In the genomic region with DNA sequence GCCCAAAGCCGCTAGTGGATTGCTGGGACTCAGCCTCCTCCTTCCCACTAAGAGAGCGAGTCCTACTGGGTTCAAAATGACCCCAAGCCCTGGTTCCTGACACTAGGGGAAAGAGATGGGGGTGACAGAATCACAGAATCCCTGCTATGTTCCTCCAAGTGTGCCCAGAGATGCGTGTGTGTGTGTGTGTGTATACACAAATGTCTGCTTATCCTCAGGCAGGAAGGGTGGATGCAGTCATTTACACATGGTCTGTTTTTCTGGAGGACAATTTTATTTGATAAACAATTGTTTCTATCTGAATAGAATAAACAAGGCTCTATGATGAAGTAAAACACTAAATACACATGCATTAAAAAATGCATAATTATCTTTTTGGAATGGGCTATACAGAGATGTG, we compare ENCODE assay signal across 1 cellular context.
TF ChIP-seq lines count a peak whose summit lies in the region.

No MANE protein-coding gene starts in this region.

TF ChIP-seq in HepG2, 621 proteins besides CTCF, POLR2A, EP300 and RAD21:
- TF ChIP-seq CAMTA2 (CRISPR knock-in tag; IDR thresholded peaks at IDR 0.05; ENCODE audit: borderline replicate concordance) (no peak), ZSCAN22 (CRISPR knock-in tag; IDR thresholded peaks at IDR 0.05) (no peak), NFIC (IDR thresholded peaks at IDR 0.05; ENCODE audit: low read length) (no peak), ZNF672 (CRISPR knock-in tag; IDR thresholded peaks at IDR 0.05) (no peak), FOSL2 (CRISPR knock-in tag; IDR thresholded peaks at IDR 0.05) (no peak), AGO2 (optimal IDR thresholded peaks at IDR 0.05; ENCODE audit: low read depth, low read length) (no peak), ISL2 (CRISPR knock-in tag; IDR thresholded peaks at IDR 0.05) (no peak), ZBTB20 (CRISPR knock-in tag; IDR thresholded peaks at IDR 0.05; ENCODE audit: borderline replicate concordance, low read depth) (no peak), ZC3H13 (CRISPR knock-in tag; IDR thresholded peaks at IDR 0.05) (no peak)
- TF ChIP-seq, protein P1, sequence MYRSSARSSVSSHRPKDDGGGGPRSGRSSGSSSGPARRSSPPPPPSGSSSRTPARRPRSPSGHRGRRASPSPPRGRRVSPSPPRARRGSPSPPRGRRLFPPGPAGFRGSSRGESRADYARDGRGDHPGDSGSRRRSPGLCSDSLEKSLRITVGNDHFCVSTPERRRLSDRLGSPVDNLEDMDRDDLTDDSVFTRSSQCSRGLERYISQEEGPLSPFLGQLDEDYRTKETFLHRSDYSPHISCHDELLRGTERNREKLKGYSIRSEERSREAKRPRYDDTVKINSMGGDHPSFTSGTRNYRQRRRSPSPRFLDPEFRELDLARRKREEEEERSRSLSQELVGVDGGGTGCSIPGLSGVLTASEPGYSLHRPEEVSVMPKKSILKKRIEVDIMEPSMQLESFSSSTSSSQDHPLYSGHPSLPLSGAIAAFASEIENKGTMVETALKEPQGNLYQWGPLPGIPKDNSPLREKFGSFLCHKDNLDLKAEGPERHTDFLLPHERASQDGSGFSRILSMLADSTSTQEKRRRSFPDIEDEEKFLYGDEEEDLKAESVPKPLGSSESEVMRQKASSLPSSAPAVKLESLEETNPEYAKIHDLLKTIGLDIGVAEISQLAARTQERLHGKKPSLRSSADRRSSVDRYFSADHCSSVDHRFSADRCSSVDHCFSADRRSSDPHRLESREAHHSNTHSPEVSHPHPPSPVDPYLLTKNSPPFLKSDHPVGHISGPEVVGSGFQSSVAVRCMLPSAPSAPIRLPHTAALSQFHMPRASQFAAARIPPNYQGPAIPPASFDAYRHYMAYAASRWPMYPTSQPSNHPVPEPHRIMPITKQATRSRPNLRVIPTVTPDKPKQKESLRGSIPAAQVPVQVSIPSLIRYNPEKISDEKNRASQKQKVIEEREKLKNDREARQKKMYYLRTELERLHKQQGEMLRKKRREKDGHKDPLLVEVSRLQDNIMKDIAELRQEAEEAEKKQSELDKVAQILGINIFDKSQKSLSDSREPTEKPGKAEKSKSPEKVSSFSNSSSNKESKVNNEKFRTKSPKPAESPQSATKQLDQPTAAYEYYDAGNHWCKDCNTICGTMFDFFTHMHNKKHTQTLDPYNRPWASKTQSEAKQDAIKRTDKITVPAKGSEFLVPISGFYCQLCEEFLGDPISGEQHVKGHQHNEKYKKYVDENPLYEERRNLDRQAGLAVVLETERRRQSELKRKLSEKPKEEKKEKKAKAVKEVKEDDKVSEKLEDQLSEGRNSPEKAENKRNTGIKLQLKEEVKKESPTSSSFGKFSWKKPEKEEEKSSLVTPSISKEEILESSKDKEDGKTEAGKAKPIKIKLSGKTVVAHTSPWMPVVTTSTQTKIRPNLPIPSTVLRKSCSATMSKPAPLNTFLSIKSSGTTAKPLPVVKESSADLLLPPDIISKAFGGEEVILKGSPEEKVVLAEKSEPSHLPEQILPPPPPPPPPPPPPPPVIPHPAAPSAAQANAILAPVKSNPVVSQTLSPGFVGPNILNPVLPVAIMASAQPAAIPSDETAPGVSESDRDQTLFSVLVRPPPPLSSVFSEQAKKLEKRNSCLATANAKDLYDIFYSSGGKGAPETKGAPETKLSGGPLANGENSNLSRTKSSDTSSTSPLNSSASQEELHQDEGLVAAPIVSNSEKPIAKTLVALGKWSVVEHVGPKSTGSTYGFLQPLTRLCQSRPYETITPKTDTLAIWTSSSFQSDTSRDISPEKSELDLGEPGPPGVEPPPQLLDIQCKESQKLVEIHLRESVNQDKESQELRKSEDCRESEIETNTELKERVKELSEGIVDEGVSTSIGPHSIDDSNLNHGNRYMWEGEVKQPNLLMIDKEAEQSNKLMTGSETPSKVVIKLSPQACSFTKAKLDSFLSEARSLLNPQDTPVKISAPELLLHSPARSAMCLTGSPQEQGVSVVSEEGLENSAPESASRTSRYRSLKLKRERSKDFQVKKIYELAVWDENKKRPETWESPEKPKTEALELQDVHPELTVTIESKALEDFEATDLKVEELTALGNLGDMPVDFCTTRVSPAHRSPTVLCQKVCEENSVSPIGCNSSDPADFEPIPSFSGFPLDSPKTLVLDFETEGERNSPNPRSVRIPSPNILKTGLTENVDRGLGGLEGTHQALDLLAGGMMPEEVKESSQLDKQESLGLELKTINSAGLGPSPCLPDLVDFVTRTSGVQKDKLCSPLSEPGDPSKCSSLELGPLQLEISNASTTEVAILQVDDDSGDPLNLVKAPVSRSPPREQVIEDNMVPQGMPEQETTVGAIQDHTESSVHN (CRISPR knock-in tag; IDR thresholded peaks at IDR 0.05) = no peak
- TF ChIP-seq, protein P2, sequence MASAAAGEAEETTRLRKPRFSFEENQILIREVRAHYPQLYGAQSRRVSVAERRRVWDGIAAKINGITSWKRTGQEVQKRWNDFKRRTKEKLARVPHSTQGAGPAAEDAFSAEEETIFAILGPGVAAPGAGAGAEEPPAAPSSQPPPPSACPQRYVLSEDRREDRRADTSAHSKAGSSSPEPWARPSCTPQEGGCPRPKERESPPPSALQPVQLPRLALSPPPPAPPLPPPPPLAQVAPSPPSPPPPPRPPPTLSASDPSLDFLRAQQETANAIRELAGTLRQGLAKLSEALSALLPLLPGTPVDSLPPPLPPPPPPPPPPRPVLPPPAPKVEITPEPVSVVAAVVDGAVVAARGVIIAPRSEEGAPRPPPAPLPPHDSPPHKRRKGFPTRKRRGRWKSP (CRISPR knock-in tag; IDR thresholded peaks at IDR 0.05) = no peak
